In genomic region chr10:123966896-123967231, GRCh38 we compare ENCODE assay signal across 24 cellular contexts.
"Had no signal": no experiment of that assay in that cellular context is flagged by ENCODE, and none has a peak within 500 bp of the region (broad histone marks: within the 10 kb centered on the region; RNA-seq: fewer than 3 reads in every experiment).

No MANE protein-coding gene starts in this region.

- DNase-seq: activated CD4-positive, alpha-beta memory T cell treated with anti-CD3 and anti-CD28 coated beads for 36 hours; activated CD4-positive, alpha-beta T cell treated with anti-CD3 and anti-CD28 coated beads for 4 hours; activated CD8-positive, alpha-beta memory T cell treated with anti-CD3 and anti-CD28 coated beads, Interleukin-2, amount 50 U/mL, for 4 hours; activated gamma-delta T cell; activated naive CD4-positive, alpha-beta T cell treated with anti-CD3 and anti-CD28 coated beads, Interleukin-2, amount 10 ng/mL, durations not matched to agents 7 days and 5 days; activated naive CD8-positive, alpha-beta T cell treated with anti-CD3 and anti-CD28 coated beads, Interleukin-2, amount 10 ng/mL, durations not matched to agents 7 days and 5 days; activated T-cell treated with anti-CD3 and anti-CD28 coated beads, Interleukin-2, amount 50 U/mL, for 24 hours; endodermal cell; gastrocnemius medialis; glutamatergic neuron; islet precursor cell; left cardiac atrium; left ventricle myocardium superior; mammary epithelial cell; naive B cell; nephron progenitor cell; pancreas; psoas muscle; stimulated activated CD4-positive, alpha-beta T cell treated with anti-CD3 and anti-CD28 coated beads, Interleukin-15, amount 100 ng/mL, for 24 hours; stimulated activated CD4-positive, alpha-beta T cell treated with anti-CD3 and anti-CD28 coated beads, Interleukin-2, amount 100 ng/mL, for 24 hours; stimulated activated naive CD4-positive, alpha-beta T cell; T-helper 9 cell; trophoblast cell had no signal

- H3K4me3 ChIP-seq: gastrocnemius medialis, pancreas, psoas muscle had no signal

- H3K9me3 ChIP-seq: gastrocnemius medialis, pancreas, psoas muscle had no signal

- H3K4me1 ChIP-seq: gastrocnemius medialis, pancreas had no signal

- H3K27ac ChIP-seq: gastrocnemius medialis, pancreas, psoas muscle, VCaP had no signal

- H3K36me3 ChIP-seq: gastrocnemius medialis, pancreas had no signal
